In genomic region chr2:120540719-120541552, GRCh38 we compare ENCODE assay signal across 15 cellular contexts.
A peak's percentile ranks its signal among the peaks of the same experiment; 100 is the strongest.
DNase-seq lines count a peak whose midpoint lies in the region; ATAC-seq, FAIRE-seq and TF ChIP-seq lines count a peak whose summit lies in the region.
"Had no signal": no experiment of that assay in that cellular context is flagged by ENCODE, and none has a peak within 500 bp of the region (broad histone marks: within the 10 kb centered on the region; RNA-seq: fewer than 3 reads in every experiment).

No MANE protein-coding gene starts in this region.

- H3K9me3 ChIP-seq in mammary epithelial cell (replicated peaks; ENCODE audit: insufficient read depth, low read length), result no peaks in the 10 kb centered on the region
- H3K9me3 ChIP-seq: adrenal gland, colonic mucosa, transverse colon had no signal

- no peak overlapping the region for H3K27ac ChIP-seq in mammary epithelial cell (ENCODE audit: insufficient read depth, low read depth, low read length)
- H3K27ac ChIP-seq: colonic mucosa, epithelial cell of prostate, transverse colon had no signal

- peak overlapping the region; percentile 24 for H3K4me3 Mint-ChIP-seq in nephron progenitor cell
- H3K4me3 Mint-ChIP-seq: activated T-cell treated with anti-CD3 and anti-CD28 coated beads, Interleukin-2, amount 50 U/mL, for 24 hours had no signal

- intact Hi-C loops in Right ventricle myocardium superior (cut with DNase I), result no loop called here
- intact Hi-C loops in cardiac septum (cut with DNase I), result no loop called here
- intact Hi-C loops in mammary epithelial cell (cut with micrococcal nuclease), result no loop called here

- ATAC-seq in Right ventricle myocardium superior (ENCODE audit: poor library complexity) (peak; percentile 6), GM21367 (IDR thresholded peaks at IDR 0.05; ENCODE audit: unreplicated experiment) (no peak)

- BruUV-seq in mammary epithelial cell (replicated peaks; lab: Mats Ljungman, UMichigan), result no TSS peak

- H3K9ac ChIP-seq in mammary epithelial cell (ENCODE audit: insufficient read depth, low read length), result no peak overlapping the region

- H3K36me3 ChIP-seq in mammary epithelial cell (ENCODE audit: insufficient read depth, low read length), result no peaks in the 10 kb centered on the region
- H3K36me3 ChIP-seq: adrenal gland, colonic mucosa, transverse colon had no signal

- dilution Hi-C loops in mammary epithelial cell (cut with HindIII; ENCODE audit: low sequenced_read_pairs), result no loop called here

- peak overlapping the region; percentile 23 for H2AFZ ChIP-seq in mammary epithelial cell (ENCODE audit: low read depth, low read length)

- no peak for FAIRE-seq in urothelium cell line (lab: Jason Lieb, UNC)

- peaks cover 47% of the 10 kb centered on the region for H3K4me1 Mint-ChIP-seq in nephron progenitor cell

- no peak for TF ChIP-seq CTCF in mammary epithelial cell (conservative IDR thresholded peaks at IDR 0.05 in 1 of 2, IDR thresholded peaks at IDR 0.05 in 1 of 2; ENCODE audit: extremely low read depth in 1 of 2, insufficient read depth in 1 of 2, low read depth in 1 of 2, low read length in 2 of 2)
- no peak for TF ChIP-seq CTCF in nephron progenitor cell (IDR thresholded peaks at IDR 0.05)

- H3K79me2 ChIP-seq in mammary epithelial cell (ENCODE audit: insufficient read depth, low read length), result no peaks in the 10 kb centered on the region

- WGBS in mammary epithelial cell (ENCODE audit: low coverage, missing lambda C conversion rate), result 90% methylated on average over 8 of the region's 13 CpGs

- H3K4me2 ChIP-seq in mammary epithelial cell (ENCODE audit: insufficient read depth, low read depth, low read length), result no peak overlapping the region

- no peaks in the 10 kb centered on the region for H3K36me3 Mint-ChIP-seq in nephron progenitor cell (ENCODE audit: low read depth)

- peaks cover 16% of the 10 kb centered on the region for H3K4me1 ChIP-seq in mammary epithelial cell (ENCODE audit: insufficient read depth, low read length)
- H3K4me1 ChIP-seq: colonic mucosa had no signal

- no peaks in the 10 kb centered on the region for H3K27me3 ChIP-seq in mammary epithelial cell (ENCODE audit: insufficient read depth, low read length)
- H3K27me3 ChIP-seq: adrenal gland, colonic mucosa, transverse colon had no signal

- no peaks in the 10 kb centered on the region for H3K9me3 Mint-ChIP-seq in nephron progenitor cell
- H3K9me3 Mint-ChIP-seq: activated T-cell treated with anti-CD3 and anti-CD28 coated beads, Interleukin-2, amount 50 U/mL, for 24 hours had no signal

- no peaks in the 10 kb centered on the region for H4K20me1 ChIP-seq in mammary epithelial cell (ENCODE audit: insufficient read depth, low read length)

- no peak overlapping the region for H3K27ac Mint-ChIP-seq in nephron progenitor cell
- H3K27ac Mint-ChIP-seq: activated T-cell treated with anti-CD3 and anti-CD28 coated beads, Interleukin-2, amount 50 U/mL, for 24 hours had no signal

- peaks cover 82% of the 10 kb centered on the region for H3K27me3 Mint-ChIP-seq in nephron progenitor cell (ENCODE audit: low read depth, poor library complexity)

- DNase-seq in Right ventricle myocardium superior (no peak), cardiac septum (ENCODE audit: low spot score) (no peak), mammary epithelial cell (no peak), nephron progenitor cell (no peak), urothelium cell line (ENCODE audit: low spot score) (peak; percentile 51), DMS 273 (lab: John Stamatoyannopoulos, UW; ENCODE audit: unreplicated experiment) (no peak)
- no peak for DNase-seq in activated CD4-positive, alpha-beta T cell treated with anti-CD3 and anti-CD28 coated beads for 4 hours
- DNase-seq: activated CD4-positive, alpha-beta T cell treated with anti-CD3 and anti-CD28 coated beads, Interleukin-2, amount 50 U/mL, for 1 hour; activated T-cell treated with anti-CD3 and anti-CD28 coated beads, Interleukin-2, amount 50 U/mL, for 24 hours; NK-92 treated with Interleukin-12 subunit alpha and Interleukin-12 subunit beta, amount 100 ng/mL, for 24 hours had no signal

- in situ Hi-C loops in mammary epithelial cell (cut with MboI; ENCODE audit: low sequenced_read_pairs in 2 of 2), result loop anchor here in 1 of 2 donors (25.0 kb wide), 1 partner anchor 204 kb away; the partner anchor contains the start of gene INHBB

- H3K4me3 ChIP-seq in mammary epithelial cell (replicated peaks in 1 of 3; ENCODE audit: insufficient read depth in 1 of 3, low read depth in 2 of 3, low read length in 3 of 3), result no peak overlapping the region
- H3K4me3 ChIP-seq: adrenal gland, colonic mucosa, transverse colon had no signal

- CTCF ChIA-PET in mammary epithelial cell (lab: Charles Lee; ENCODE audit: low non-redundant PET), result no interaction called here
